32 cellular contexts compared by ENCODE assay signal in genomic region chr6:43877021-43877420, GRCh38.
"Had no signal": no experiment of that assay in that cellular context is flagged by ENCODE, and none has a peak within 500 bp of the region (broad histone marks: within the 10 kb centered on the region; RNA-seq: fewer than 3 reads in every experiment).

No MANE protein-coding gene starts in this region.

- H3K36me3 ChIP-seq: adrenal gland, esophagus squamous epithelium, left lung, right lobe of liver, stomach, tibial artery, upper lobe of right lung had no signal

- H3K4me3 Mint-ChIP-seq: activated CD4-positive, alpha-beta memory T cell treated with anti-CD3 and anti-CD28 coated beads for 36 hours; activated CD4-positive, alpha-beta T cell treated with anti-CD3 and anti-CD28 coated beads, Interleukin-2, amount 10 ng/mL, durations not matched to agents 24 days and 14 days; activated naive CD4-positive, alpha-beta T cell treated with anti-CD3 and anti-CD28 coated beads for 36 hours; activated naive CD8-positive, alpha-beta T cell treated with anti-CD3 and anti-CD28 coated beads for 36 hours; activated T-helper 1 cell treated with anti-CD3 and anti-CD28 coated beads, Interleukin-12 subunit alpha, Interleukin-12 subunit beta, Interleukin-2, Interleukin-4 antibody, amounts not matched to agents 30 ng/mL and 10 ng/mL and 1 ng/mL, durations not matched to agents 14 hours and 24 hours and 36 hours; stimulated activated memory B cell treated with anti-CD40 and anti-IgM and Interleukin-4, amounts not matched to agents 10 μg/mL and 1 μg/mL and 100 μg/mL, for 72 hours; T-helper 17 cell had no signal

- H3K9me3 Mint-ChIP-seq: activated CD4-positive, alpha-beta memory T cell treated with anti-CD3 and anti-CD28 coated beads for 36 hours; activated CD4-positive, alpha-beta T cell treated with anti-CD3 and anti-CD28 coated beads, Interleukin-2, amount 10 ng/mL, durations not matched to agents 24 days and 14 days; activated naive CD4-positive, alpha-beta T cell treated with anti-CD3 and anti-CD28 coated beads for 36 hours; activated naive CD8-positive, alpha-beta T cell treated with anti-CD3 and anti-CD28 coated beads for 36 hours; activated T-helper 1 cell treated with anti-CD3 and anti-CD28 coated beads, Interleukin-12 subunit alpha, Interleukin-12 subunit beta, Interleukin-2, Interleukin-4 antibody, amounts not matched to agents 30 ng/mL and 10 ng/mL and 1 ng/mL, durations not matched to agents 14 hours and 24 hours and 36 hours; stimulated activated memory B cell treated with anti-CD40 and anti-IgM and Interleukin-4, amounts not matched to agents 10 μg/mL and 1 μg/mL and 100 μg/mL, for 72 hours had no signal

- H3K27ac ChIP-seq: adrenal gland, body of pancreas, epithelial cell of prostate, esophagus squamous epithelium, left lung, right lobe of liver, skin epidermis, stomach, tibial artery, upper lobe of right lung had no signal

- H3K27me3 Mint-ChIP-seq: activated CD4-positive, alpha-beta memory T cell treated with anti-CD3 and anti-CD28 coated beads for 36 hours; activated naive CD8-positive, alpha-beta T cell treated with anti-CD3 and anti-CD28 coated beads for 36 hours had no signal

- H3K4me1 ChIP-seq: adrenal gland, left lung, tibial artery, upper lobe of right lung had no signal

- H3K27ac Mint-ChIP-seq: activated CD4-positive, alpha-beta memory T cell treated with anti-CD3 and anti-CD28 coated beads for 36 hours; activated CD4-positive, alpha-beta T cell treated with anti-CD3 and anti-CD28 coated beads, Interleukin-2, amount 10 ng/mL, durations not matched to agents 24 days and 14 days; activated naive CD4-positive, alpha-beta T cell treated with anti-CD3 and anti-CD28 coated beads for 36 hours; activated naive CD8-positive, alpha-beta T cell treated with anti-CD3 and anti-CD28 coated beads for 36 hours; activated T-helper 1 cell treated with anti-CD3 and anti-CD28 coated beads, Interleukin-12 subunit alpha, Interleukin-12 subunit beta, Interleukin-2, Interleukin-4 antibody, amounts not matched to agents 30 ng/mL and 10 ng/mL and 1 ng/mL, durations not matched to agents 14 hours and 24 hours and 36 hours; stimulated activated memory B cell treated with anti-CD40 and anti-IgM and Interleukin-4, amounts not matched to agents 10 μg/mL and 1 μg/mL and 100 μg/mL, for 72 hours; T-helper 17 cell had no signal

- H3K4me3 ChIP-seq: adrenal gland, body of pancreas, esophagus squamous epithelium, left lung, lung, mucosa of descending colon, right lobe of liver, skin epidermis, stomach, tibial artery, upper lobe of right lung had no signal

- ATAC-seq: body of pancreas; left lung; mucosa of descending colon; stimulated activated memory B cell treated with anti-CD40 and anti-IgM and Interleukin-4, amounts not matched to agents 10 μg/mL and 1 μg/mL and 100 μg/mL, for 72 hours; T-helper 17 cell; upper lobe of right lung had no signal

- H3K4me1 Mint-ChIP-seq: activated CD4-positive, alpha-beta T cell treated with anti-CD3 and anti-CD28 coated beads, Interleukin-2, amount 10 ng/mL, durations not matched to agents 24 days and 14 days; activated naive CD8-positive, alpha-beta T cell treated with anti-CD3 and anti-CD28 coated beads for 36 hours; stimulated activated memory B cell treated with anti-CD40 and anti-IgM and Interleukin-4, amounts not matched to agents 10 μg/mL and 1 μg/mL and 100 μg/mL, for 72 hours had no signal

- H3K9me3 ChIP-seq: adrenal gland, body of pancreas, esophagus squamous epithelium, left lung, mucosa of descending colon, right lobe of liver, stomach, tibial artery, upper lobe of right lung had no signal

- H3K36me3 Mint-ChIP-seq: activated CD4-positive, alpha-beta memory T cell treated with anti-CD3 and anti-CD28 coated beads for 36 hours; activated naive CD8-positive, alpha-beta T cell treated with anti-CD3 and anti-CD28 coated beads for 36 hours; stimulated activated memory B cell treated with anti-CD40 and anti-IgM and Interleukin-4, amounts not matched to agents 10 μg/mL and 1 μg/mL and 100 μg/mL, for 72 hours had no signal

- DNase-seq: activated CD4-positive, alpha-beta memory T cell treated with anti-CD3 and anti-CD28 coated beads for 36 hours; activated CD4-positive, alpha-beta T cell treated with anti-CD3 and anti-CD28 coated beads, Interleukin-2, amount 10 ng/mL, durations not matched to agents 24 days and 14 days; activated CD4-positive, CD25-positive, alpha-beta regulatory T cell treated with anti-CD3 and anti-CD28 coated beads, Interleukin-2, amount 50 U/mL, for 72 hours; activated CD8-positive, alpha-beta memory T cell treated with anti-CD3 and anti-CD28 coated beads, Interleukin-2, amount 50 U/mL, for 4 hours; activated effector memory CD4-positive, alpha-beta T cell treated with anti-CD3 and anti-CD28 coated beads, Interleukin-2, amount 50 U/mL, for 16 hours; activated naive CD4-positive, alpha-beta T cell treated with anti-CD3 and anti-CD28 coated beads for 36 hours; activated naive CD8-positive, alpha-beta T cell treated with anti-CD3 and anti-CD28 coated beads for 36 hours; activated T-cell treated with anti-CD3 and anti-CD28 coated beads, Interleukin-2, amount 50 U/mL, for 1 hour; adrenal gland; aorta; body of pancreas; dermis blood vessel endothelial cell; effector CD4-positive, alpha-beta T cell; esophagus squamous epithelium; foreskin melanocyte; kidney glomerular epithelial cell; mucosa of descending colon; right lobe of liver; stimulated activated CD4-positive, alpha-beta T cell treated with anti-CD3 and anti-CD28 coated beads, Interleukin-1b, Interleukin-23, amount 100 ng/mL, for 48 hours; stimulated activated CD4-positive, alpha-beta T cell treated with anti-CD3 and anti-CD28 coated beads, Interleukin-4, amount 100 ng/mL, for 4 hours; stimulated activated CD8-positive, alpha-beta memory T cell treated with anti-CD3 and anti-CD28 coated beads, Interleukin-4, amount 100 ng/mL, for 48 hours; stomach; T-helper 17 cell; T1000; tibial artery; upper lobe of right lung had no signal

- H3K27me3 ChIP-seq: adrenal gland, body of pancreas, left lung, right lobe of liver, stomach, tibial artery, upper lobe of right lung had no signal
